Comparison of ENCODE assay signal across 1 cellular context in the genomic region with DNA sequence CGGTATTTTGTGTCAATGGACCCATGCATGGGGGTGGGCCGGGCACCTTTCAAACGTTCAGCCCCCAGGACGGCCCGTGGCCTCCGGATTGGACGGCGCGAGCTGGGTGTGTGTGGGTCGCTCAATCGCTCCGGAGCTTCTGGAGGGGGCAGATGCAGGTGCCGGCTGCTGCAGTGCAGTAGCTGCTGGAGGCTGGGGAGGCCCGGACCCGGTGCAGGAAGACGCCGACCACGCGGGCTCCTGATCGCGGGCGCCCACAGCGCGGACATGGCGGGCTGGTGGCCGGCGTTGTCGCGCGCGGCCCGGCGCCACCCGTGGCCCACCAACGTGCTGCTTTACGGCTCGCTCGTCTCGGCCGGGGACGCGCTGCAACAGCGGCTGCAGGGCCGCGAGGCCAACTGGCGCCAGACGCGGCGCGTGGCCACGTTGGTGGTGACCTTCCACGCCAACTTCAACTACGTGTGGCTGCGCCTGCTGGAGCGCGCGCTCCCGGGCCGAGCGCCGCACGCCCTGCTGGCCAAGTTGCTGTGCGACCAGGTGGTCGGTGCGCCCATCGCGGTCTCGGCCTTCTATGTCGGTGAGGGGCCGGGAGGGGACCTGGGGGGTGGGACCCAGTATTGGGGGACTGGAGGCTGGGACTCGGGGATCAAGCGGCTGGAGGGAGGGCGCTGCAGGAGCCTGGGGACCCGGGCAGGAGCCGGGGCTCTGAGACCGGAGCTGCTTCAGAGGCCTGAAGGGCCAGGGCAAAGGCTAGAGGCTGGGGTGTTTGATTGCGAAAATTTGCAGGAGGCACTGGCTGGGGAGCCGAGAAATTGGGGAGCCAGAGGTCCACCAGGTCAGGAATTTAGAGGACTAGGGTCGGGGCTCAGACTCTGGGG.
A peak's percentile ranks its signal among the peaks of the same experiment; 100 is the strongest.
TF ChIP-seq lines count a peak whose summit lies in the region.
"Not testable (repeated sequence)": the region's sequence is repeated elsewhere in the genome, so short reads cannot be mapped to it uniquely, and the experiment has no call there.

A gene (plus strand): TSS at position 124 of the 878 bp plus-strand sequence. CDS start 144 bp downstream, at position 268.

TF ChIP-seq in HepG2, 621 proteins besides CTCF, POLR2A, EP300 and RAD21 (continued from another document and continues in another):
- TF ChIP-seq, protein P1, sequence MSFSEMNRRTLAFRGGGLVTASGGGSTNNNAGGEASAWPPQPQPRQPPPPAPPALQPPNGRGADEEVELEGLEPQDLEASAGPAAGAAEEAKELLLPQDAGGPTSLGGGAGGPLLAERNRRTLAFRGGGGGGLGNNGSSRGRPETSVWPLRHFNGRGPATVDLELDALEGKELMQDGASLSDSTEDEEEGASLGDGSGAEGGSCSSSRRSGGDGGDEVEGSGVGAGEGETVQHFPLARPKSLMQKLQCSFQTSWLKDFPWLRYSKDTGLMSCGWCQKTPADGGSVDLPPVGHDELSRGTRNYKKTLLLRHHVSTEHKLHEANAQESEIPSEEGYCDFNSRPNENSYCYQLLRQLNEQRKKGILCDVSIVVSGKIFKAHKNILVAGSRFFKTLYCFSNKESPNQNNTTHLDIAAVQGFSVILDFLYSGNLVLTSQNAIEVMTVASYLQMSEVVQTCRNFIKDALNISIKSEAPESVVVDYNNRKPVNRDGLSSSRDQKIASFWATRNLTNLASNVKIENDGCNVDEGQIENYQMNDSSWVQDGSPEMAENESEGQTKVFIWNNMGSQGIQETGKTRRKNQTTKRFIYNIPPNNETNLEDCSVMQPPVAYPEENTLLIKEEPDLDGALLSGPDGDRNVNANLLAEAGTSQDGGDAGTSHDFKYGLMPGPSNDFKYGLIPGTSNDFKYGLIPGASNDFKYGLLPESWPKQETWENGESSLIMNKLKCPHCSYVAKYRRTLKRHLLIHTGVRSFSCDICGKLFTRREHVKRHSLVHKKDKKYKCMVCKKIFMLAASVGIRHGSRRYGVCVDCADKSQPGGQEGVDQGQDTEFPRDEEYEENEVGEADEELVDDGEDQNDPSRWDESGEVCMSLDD (CRISPR knock-in tag; IDR thresholded peaks at IDR 0.05; ENCODE audit: borderline replicate concordance) = peak; percentile 75
- TF ChIP-seq RXRA (CRISPR knock-in tag; IDR thresholded peaks at IDR 0.05) (peak; percentile 56; the same call in 1 of the 2 replicates), SRY (CRISPR knock-in tag; IDR thresholded peaks at IDR 0.05) (peak; percentile 98), SRSF1 (optimal IDR thresholded peaks at IDR 0.05; ENCODE audit: low read depth, low read length) (peak; percentile 42), ZNF776 (CRISPR knock-in tag; IDR thresholded peaks at IDR 0.05) (peak; percentile 97), TEAD3 (CRISPR knock-in tag; optimal IDR thresholded peaks at IDR 0.05; ENCODE audit: borderline replicate concordance) (peak; percentile 24), ZNF343 (CRISPR knock-in tag; IDR thresholded peaks at IDR 0.05) (peak; percentile 66; the same call in 1 of the 2 replicates), MED8 (CRISPR knock-in tag; IDR thresholded peaks at IDR 0.05; ENCODE audit: insufficient replicate concordance) (peak; percentile 9), ZNF101 (CRISPR knock-in tag; IDR thresholded peaks at IDR 0.05; ENCODE audit: borderline replicate concordance, low read depth) (peak; percentile 63; the same call in 1 of the 2 replicates), MTA1 (CRISPR knock-in tag; IDR thresholded peaks at IDR 0.05; ENCODE audit: borderline replicate concordance) (peak; percentile 77; the same call in 1 of the 2 replicates), NRL (CRISPR knock-in tag; IDR thresholded peaks at IDR 0.05; ENCODE audit: borderline replicate concordance) (peak; percentile 62), RFXAP (CRISPR knock-in tag; IDR thresholded peaks at IDR 0.05; ENCODE audit: borderline replicate concordance) (peak; percentile 78), ZNF253 (CRISPR knock-in tag; IDR thresholded peaks at IDR 0.05; ENCODE audit: borderline replicate concordance) (peak; percentile 88; the same call in 1 of the 2 replicates), ZNF781 (CRISPR knock-in tag; IDR thresholded peaks at IDR 0.05; ENCODE audit: borderline replicate concordance, not compliant biosample characterization) (peak; percentile 14), SAP130 (CRISPR knock-in tag; IDR thresholded peaks at IDR 0.05; ENCODE audit: low read depth) (peak; percentile 78), ZMYM4 (CRISPR knock-in tag; IDR thresholded peaks at IDR 0.05) (peak; percentile 75), ZNF230 (CRISPR knock-in tag; IDR thresholded peaks at IDR 0.05) (peak; percentile 98), NONO (CRISPR knock-in tag; conservative IDR thresholded peaks at IDR 0.05) (peak; percentile 71; the same call in 1 of the 2 replicates), ISX (CRISPR knock-in tag; conservative IDR thresholded peaks at IDR 0.05) (0 out of 2 replicates have a peak, but pooled peaks have one; percentile 33), NFYB (CRISPR knock-in tag; IDR thresholded peaks at IDR 0.05) (peak; percentile 81), ZNF607 (CRISPR knock-in tag; IDR thresholded peaks at IDR 0.05; ENCODE audit: borderline replicate concordance) (peak; percentile 70), TAF1 (CRISPR knock-in tag; IDR thresholded peaks at IDR 0.05) (peak; percentile 91), PHF20 (CRISPR knock-in tag; IDR thresholded peaks at IDR 0.05) (peak; percentile 41; the same call in 1 of the 2 replicates), ASH2L (IDR thresholded peaks at IDR 0.05; ENCODE audit: insufficient read length, low read depth, low read length) (peak; percentile 76), NFKB2 (CRISPR knock-in tag; IDR thresholded peaks at IDR 0.05; ENCODE audit: borderline replicate concordance) (peak; percentile 88; the same call in 1 of the 2 replicates), REPIN1 (CRISPR knock-in tag; IDR thresholded peaks at IDR 0.05; ENCODE audit: borderline replicate concordance, low read depth) (peak; percentile 64; the same call in 1 of the 2 replicates), ZFP82 (CRISPR knock-in tag; IDR thresholded peaks at IDR 0.05; ENCODE audit: borderline replicate concordance) (peak; percentile 83), KMT2A (CRISPR knock-in tag; IDR thresholded peaks at IDR 0.05) (peak; percentile 37; the same call in 1 of the 2 replicates), ZNF430 (CRISPR knock-in tag; IDR thresholded peaks at IDR 0.05) (peak; percentile 80; the same call in 1 of the 2 replicates), SMAD1 (CRISPR knock-in tag; IDR thresholded peaks at IDR 0.05; ENCODE audit: borderline replicate concordance, low read depth) (0 out of 2 replicates have a peak, but pooled peaks have one; percentile 72)
- TF ChIP-seq, protein P2, sequence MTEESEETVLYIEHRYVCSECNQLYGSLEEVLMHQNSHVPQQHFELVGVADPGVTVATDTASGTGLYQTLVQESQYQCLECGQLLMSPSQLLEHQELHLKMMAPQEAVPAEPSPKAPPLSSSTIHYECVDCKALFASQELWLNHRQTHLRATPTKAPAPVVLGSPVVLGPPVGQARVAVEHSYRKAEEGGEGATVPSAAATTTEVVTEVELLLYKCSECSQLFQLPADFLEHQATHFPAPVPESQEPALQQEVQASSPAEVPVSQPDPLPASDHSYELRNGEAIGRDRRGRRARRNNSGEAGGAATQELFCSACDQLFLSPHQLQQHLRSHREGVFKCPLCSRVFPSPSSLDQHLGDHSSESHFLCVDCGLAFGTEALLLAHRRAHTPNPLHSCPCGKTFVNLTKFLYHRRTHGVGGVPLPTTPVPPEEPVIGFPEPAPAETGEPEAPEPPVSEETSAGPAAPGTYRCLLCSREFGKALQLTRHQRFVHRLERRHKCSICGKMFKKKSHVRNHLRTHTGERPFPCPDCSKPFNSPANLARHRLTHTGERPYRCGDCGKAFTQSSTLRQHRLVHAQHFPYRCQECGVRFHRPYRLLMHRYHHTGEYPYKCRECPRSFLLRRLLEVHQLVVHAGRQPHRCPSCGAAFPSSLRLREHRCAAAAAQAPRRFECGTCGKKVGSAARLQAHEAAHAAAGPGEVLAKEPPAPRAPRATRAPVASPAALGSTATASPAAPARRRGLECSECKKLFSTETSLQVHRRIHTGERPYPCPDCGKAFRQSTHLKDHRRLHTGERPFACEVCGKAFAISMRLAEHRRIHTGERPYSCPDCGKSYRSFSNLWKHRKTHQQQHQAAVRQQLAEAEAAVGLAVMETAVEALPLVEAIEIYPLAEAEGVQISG (CRISPR knock-in tag; IDR thresholded peaks at IDR 0.05) = peak; percentile 55; the same call in 1 of the 2 replicates
- TF ChIP-seq, protein P3, sequence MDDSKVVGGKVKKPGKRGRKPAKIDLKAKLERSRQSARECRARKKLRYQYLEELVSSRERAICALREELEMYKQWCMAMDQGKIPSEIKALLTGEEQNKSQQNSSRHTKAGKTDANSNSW (CRISPR knock-in tag; IDR thresholded peaks at IDR 0.05; ENCODE audit: borderline replicate concordance) = peak; percentile 89; the same call in 1 of the 2 replicates
- TF ChIP-seq, protein P4, sequence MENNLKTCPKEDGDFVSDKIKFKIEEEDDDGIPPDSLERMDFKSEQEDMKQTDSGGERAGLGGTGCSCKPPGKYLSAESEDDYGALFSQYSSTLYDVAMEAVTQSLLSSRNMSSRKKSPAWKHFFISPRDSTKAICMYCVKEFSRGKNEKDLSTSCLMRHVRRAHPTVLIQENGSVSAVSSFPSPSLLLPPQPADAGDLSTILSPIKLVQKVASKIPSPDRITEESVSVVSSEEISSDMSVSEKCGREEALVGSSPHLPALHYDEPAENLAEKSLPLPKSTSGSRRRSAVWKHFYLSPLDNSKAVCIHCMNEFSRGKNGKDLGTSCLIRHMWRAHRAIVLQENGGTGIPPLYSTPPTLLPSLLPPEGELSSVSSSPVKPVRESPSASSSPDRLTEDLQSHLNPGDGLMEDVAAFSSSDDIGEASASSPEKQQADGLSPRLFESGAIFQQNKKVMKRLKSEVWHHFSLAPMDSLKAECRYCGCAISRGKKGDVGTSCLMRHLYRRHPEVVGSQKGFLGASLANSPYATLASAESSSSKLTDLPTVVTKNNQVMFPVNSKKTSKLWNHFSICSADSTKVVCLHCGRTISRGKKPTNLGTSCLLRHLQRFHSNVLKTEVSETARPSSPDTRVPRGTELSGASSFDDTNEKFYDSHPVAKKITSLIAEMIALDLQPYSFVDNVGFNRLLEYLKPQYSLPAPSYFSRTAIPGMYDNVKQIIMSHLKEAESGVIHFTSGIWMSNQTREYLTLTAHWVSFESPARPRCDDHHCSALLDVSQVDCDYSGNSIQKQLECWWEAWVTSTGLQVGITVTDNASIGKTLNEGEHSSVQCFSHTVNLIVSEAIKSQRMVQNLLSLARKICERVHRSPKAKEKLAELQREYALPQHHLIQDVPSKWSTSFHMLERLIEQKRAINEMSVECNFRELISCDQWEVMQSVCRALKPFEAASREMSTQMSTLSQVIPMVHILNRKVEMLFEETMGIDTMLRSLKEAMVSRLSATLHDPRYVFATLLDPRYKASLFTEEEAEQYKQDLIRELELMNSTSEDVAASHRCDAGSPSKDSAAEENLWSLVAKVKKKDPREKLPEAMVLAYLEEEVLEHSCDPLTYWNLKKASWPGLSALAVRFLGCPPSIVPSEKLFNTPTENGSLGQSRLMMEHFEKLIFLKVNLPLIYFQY (CRISPR knock-in tag; IDR thresholded peaks at IDR 0.05; ENCODE audit: borderline replicate concordance) = peak; percentile 67
- TF ChIP-seq, protein P5, sequence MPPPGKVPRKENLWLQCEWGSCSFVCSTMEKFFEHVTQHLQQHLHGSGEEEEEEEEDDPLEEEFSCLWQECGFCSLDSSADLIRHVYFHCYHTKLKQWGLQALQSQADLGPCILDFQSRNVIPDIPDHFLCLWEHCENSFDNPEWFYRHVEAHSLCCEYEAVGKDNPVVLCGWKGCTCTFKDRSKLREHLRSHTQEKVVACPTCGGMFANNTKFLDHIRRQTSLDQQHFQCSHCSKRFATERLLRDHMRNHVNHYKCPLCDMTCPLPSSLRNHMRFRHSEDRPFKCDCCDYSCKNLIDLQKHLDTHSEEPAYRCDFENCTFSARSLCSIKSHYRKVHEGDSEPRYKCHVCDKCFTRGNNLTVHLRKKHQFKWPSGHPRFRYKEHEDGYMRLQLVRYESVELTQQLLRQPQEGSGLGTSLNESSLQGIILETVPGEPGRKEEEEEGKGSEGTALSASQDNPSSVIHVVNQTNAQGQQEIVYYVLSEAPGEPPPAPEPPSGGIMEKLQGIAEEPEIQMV (CRISPR knock-in tag; IDR thresholded peaks at IDR 0.05; ENCODE audit: low read depth) = peak; percentile 75; the same call in 1 of the 2 replicates
- TF ChIP-seq, protein P6, sequence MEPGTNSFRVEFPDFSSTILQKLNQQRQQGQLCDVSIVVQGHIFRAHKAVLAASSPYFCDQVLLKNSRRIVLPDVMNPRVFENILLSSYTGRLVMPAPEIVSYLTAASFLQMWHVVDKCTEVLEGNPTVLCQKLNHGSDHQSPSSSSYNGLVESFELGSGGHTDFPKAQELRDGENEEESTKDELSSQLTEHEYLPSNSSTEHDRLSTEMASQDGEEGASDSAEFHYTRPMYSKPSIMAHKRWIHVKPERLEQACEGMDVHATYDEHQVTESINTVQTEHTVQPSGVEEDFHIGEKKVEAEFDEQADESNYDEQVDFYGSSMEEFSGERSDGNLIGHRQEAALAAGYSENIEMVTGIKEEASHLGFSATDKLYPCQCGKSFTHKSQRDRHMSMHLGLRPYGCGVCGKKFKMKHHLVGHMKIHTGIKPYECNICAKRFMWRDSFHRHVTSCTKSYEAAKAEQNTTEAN (CRISPR knock-in tag; conservative IDR thresholded peaks at IDR 0.05) = peak; percentile 83; the same call in 1 of the 2 replicates
- TF ChIP-seq, protein P7, sequence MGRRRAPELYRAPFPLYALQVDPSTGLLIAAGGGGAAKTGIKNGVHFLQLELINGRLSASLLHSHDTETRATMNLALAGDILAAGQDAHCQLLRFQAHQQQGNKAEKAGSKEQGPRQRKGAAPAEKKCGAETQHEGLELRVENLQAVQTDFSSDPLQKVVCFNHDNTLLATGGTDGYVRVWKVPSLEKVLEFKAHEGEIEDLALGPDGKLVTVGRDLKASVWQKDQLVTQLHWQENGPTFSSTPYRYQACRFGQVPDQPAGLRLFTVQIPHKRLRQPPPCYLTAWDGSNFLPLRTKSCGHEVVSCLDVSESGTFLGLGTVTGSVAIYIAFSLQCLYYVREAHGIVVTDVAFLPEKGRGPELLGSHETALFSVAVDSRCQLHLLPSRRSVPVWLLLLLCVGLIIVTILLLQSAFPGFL (CRISPR knock-in tag; IDR thresholded peaks at IDR 0.05) = peak; percentile 55; the same call in 1 of the 2 replicates
- TF ChIP-seq, protein P8, sequence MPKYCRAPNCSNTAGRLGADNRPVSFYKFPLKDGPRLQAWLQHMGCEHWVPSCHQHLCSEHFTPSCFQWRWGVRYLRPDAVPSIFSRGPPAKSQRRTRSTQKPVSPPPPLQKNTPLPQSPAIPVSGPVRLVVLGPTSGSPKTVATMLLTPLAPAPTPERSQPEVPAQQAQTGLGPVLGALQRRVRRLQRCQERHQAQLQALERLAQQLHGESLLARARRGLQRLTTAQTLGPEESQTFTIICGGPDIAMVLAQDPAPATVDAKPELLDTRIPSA (CRISPR knock-in tag; IDR thresholded peaks at IDR 0.05; ENCODE audit: borderline replicate concordance) = peak; percentile 9; the same call in 1 of the 2 replicates
- not testable (repeated sequence) for TF ChIP-seq NONO (IDR thresholded peaks at IDR 0.05)
- TF ChIP-seq, protein P9, sequence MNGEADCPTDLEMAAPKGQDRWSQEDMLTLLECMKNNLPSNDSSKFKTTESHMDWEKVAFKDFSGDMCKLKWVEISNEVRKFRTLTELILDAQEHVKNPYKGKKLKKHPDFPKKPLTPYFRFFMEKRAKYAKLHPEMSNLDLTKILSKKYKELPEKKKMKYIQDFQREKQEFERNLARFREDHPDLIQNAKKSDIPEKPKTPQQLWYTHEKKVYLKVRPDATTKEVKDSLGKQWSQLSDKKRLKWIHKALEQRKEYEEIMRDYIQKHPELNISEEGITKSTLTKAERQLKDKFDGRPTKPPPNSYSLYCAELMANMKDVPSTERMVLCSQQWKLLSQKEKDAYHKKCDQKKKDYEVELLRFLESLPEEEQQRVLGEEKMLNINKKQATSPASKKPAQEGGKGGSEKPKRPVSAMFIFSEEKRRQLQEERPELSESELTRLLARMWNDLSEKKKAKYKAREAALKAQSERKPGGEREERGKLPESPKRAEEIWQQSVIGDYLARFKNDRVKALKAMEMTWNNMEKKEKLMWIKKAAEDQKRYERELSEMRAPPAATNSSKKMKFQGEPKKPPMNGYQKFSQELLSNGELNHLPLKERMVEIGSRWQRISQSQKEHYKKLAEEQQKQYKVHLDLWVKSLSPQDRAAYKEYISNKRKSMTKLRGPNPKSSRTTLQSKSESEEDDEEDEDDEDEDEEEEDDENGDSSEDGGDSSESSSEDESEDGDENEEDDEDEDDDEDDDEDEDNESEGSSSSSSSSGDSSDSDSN (CRISPR knock-in tag; IDR thresholded peaks at IDR 0.05) = peak; percentile 88
